10 cellular contexts compared by ENCODE assay signal in the genomic region with DNA sequence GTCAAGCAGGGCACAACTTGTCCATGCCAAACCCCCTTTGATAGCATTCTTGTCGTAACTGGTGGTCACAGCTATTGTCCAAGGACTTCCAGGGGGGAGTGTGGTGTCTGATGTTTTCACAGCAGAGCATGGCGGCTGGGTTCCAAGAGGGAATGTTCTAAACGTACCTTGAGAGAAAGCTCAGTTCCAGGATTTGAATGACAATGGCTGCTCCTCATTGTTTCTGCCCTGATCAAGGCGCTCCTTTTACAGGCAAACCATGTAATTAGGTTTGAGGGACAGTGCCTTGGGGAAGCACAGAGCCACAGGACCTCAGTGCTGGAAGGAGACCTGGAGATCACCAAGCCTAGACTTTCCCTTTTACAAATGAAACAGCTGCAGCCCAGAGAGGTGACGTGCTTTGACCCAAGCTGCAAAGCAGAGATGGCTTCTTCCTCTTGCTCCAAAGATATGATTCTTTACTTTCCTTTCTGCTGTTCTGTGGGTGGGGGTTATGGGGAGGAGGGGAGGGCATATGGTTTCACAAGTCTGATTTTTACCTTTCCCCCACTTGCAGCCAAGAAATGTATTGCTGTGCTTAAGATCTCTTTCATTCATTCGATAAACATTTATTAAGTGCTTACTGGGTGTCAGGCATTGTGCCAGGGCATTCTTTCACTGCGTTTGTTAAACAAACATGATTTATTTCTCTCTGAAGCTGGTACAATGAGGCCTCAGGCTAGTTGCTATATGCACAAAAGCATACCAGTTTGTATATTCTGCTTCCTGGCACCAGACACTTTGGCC.
A peak's percentile ranks its signal among the peaks of the same experiment; 100 is the strongest.
DNase-seq lines count a peak whose midpoint lies in the region; ATAC-seq and TF ChIP-seq lines count a peak whose summit lies in the region.
"Had no signal": no experiment of that assay in that cellular context is flagged by ENCODE, and none has a peak within 500 bp of the region (broad histone marks: within the 10 kb centered on the region; RNA-seq: fewer than 3 reads in every experiment).

No MANE protein-coding gene starts in this region.

- H3K27ac ChIP-seq in PC-9 (peak overlapping the region; percentile 25; the same call in 1 of the 2 replicates), upper lobe of left lung (no peak overlapping the region)

- H3K4me3 ChIP-seq in PC-9 (no peak overlapping the region), foreskin fibroblast (ENCODE audit: low read depth in 1 of 2, low read length in 2 of 2) (no peak overlapping the region), upper lobe of left lung (no peak overlapping the region)

- ATAC-seq in upper lobe of left lung (ENCODE audit: low FRiP score in 2 of 2) (peak; percentile 12 to 17), HG03457 (IDR thresholded peaks at IDR 0.05; ENCODE audit: unreplicated experiment) (no peak)
- no peak for ATAC-seq in stimulated activated naive B cell treated with anti-CD40 and anti-IgM and Interleukin-4, amounts not matched to agents 10 μg/mL and 1 μg/mL and 100 μg/mL, for 72 hours (replicated peaks)

- peak; percentile 29 for DNase-seq in NCI-H1436 (lab: John Stamatoyannopoulos, UW)
- DNase-seq in NCI-H1436 treated with DMSO at 0.1 percent for 48 hours (lab: John Stamatoyannopoulos, UW) = no peak
- DNase-seq in PC-9 = peak; percentile 71 to 95
- DNase-seq in foreskin fibroblast = peak; percentile 60 to 84
- peak in 1 of 2 donors; percentile 58 for DNase-seq in upper lobe of left lung
- DNase-seq in stimulated activated naive B cell treated with anti-CD40 and anti-IgM and Interleukin-4, amounts not matched to agents 10 μg/mL and 1 μg/mL and 100 μg/mL, for 72 hours = no peak
- no peak for DNase-seq in GM13976 (ENCODE audit: low spot score)
- DNase-seq: 8988T, cortex of kidney had no signal

- TF ChIP-seq CTCF in PC-9 (conservative IDR thresholded peaks at IDR 0.05) = no peak
- TF ChIP-seq CTCF in foreskin fibroblast (IDR thresholded peaks at IDR 0.05; ENCODE audit: low read depth, low read length) = no peak
- TF ChIP-seq CTCF in upper lobe of left lung (IDR thresholded peaks at IDR 0.05) = no peak
- no peak for TF ChIP-seq CTCF in GM13976 (IDR thresholded peaks at IDR 0.05; ENCODE audit: borderline replicate concordance, control extremely low read depth, extremely low read depth, insufficient read depth, missing control alignments)

- intact Hi-C loops in PC-9 (cut with micrococcal nuclease; ENCODE audit: unreplicated experiment) = loop anchor here (1.0 kb wide), 2 partner anchors 28 to 55 kb away; no protein-coding TSS in a partner anchor

- H3K79me2 ChIP-seq in PC-9 (ENCODE audit: low read depth) = no peaks in the 10 kb centered on the region

- no peaks in the 10 kb centered on the region for H3K36me3 Mint-ChIP-seq in stimulated activated naive B cell treated with anti-CD40 and anti-IgM and Interleukin-4, amounts not matched to agents 10 μg/mL and 1 μg/mL and 100 μg/mL, for 72 hours

- H2AFZ ChIP-seq in PC-9 = no peak overlapping the region

- no peak overlapping the region for H3K27ac Mint-ChIP-seq in stimulated activated naive B cell treated with anti-CD40 and anti-IgM and Interleukin-4, amounts not matched to agents 10 μg/mL and 1 μg/mL and 100 μg/mL, for 72 hours

- 59 to 63% methylated on average over 7 of the region's 7 CpGs for WGBS in upper lobe of left lung, 2 donors

- in situ Hi-C loops in GM13976 (cut with MboI; ENCODE audit: low sequenced_read_pairs, unreplicated experiment) = no loop called here

- H3K4me1 ChIP-seq in PC-9 (replicated peaks; ENCODE audit: insufficient read depth) (peaks cover 61% of the 10 kb centered on the region), upper lobe of left lung (peaks cover 3 to 16% (median 15%) of the 10 kb centered on the region in 4 donors)

- H3K4me3 Mint-ChIP-seq in stimulated activated naive B cell treated with anti-CD40 and anti-IgM and Interleukin-4, amounts not matched to agents 10 μg/mL and 1 μg/mL and 100 μg/mL, for 72 hours = no peak overlapping the region

- H3K4me1 Mint-ChIP-seq in stimulated activated naive B cell treated with anti-CD40 and anti-IgM and Interleukin-4, amounts not matched to agents 10 μg/mL and 1 μg/mL and 100 μg/mL, for 72 hours = no peaks in the 10 kb centered on the region

- BruUV-seq in PC-9 (replicated peaks; lab: Mats Ljungman, UMichigan) = no TSS peak

- POLR2A ChIA-PET in PC-9 (lab: Charles Lee; ENCODE audit: unreplicated experiment) = interaction anchor here (0.7 kb wide), 2 partner anchors 207 to 420 kb away, joined by 4 to 6 read pairs; no protein-coding TSS in a partner anchor

- H3K9me3 ChIP-seq in PC-9 (ENCODE audit: insufficient read depth, low read depth) (no peaks in the 10 kb centered on the region), upper lobe of left lung (no peaks in the 10 kb centered on the region)

- H3K27me3 ChIP-seq in PC-9 (ENCODE audit: insufficient read depth, low read depth) (no peaks in the 10 kb centered on the region), upper lobe of left lung (no peaks in the 10 kb centered on the region)

- TF ChIP-seq POLR2A in upper lobe of left lung (IDR thresholded peaks at IDR 0.05) = no peak

- no peak for TF ChIP-seq EP300 in upper lobe of left lung (IDR thresholded peaks at IDR 0.05)

- no peaks in the 10 kb centered on the region for H3K27me3 Mint-ChIP-seq in stimulated activated naive B cell treated with anti-CD40 and anti-IgM and Interleukin-4, amounts not matched to agents 10 μg/mL and 1 μg/mL and 100 μg/mL, for 72 hours

- H3K4me2 ChIP-seq in PC-9 = peak overlapping the region; percentile 55

- no peaks in the 10 kb centered on the region for H3K9me2 ChIP-seq in PC-9 (ENCODE audit: insufficient read depth)

- H4K20me1 ChIP-seq in PC-9 (ENCODE audit: insufficient read depth) = no peaks in the 10 kb centered on the region

- CTCF ChIA-PET in PC-9 (lab: Charles Lee) = interaction anchor here (0.6 kb wide), 1 partner anchor 15 kb away, joined by 5 read pairs; no protein-coding TSS in a partner anchor

- no peaks in the 10 kb centered on the region for H3K9me3 Mint-ChIP-seq in stimulated activated naive B cell treated with anti-CD40 and anti-IgM and Interleukin-4, amounts not matched to agents 10 μg/mL and 1 μg/mL and 100 μg/mL, for 72 hours

- H3K36me3 ChIP-seq in PC-9 (ENCODE audit: low read depth) = no peaks in the 10 kb centered on the region
- no peaks in the 10 kb centered on the region for H3K36me3 ChIP-seq in upper lobe of left lung

- H3F3A ChIP-seq in PC-9 (ENCODE audit: insufficient read depth, low read depth) = peaks cover 28% of the 10 kb centered on the region; the same call in 1 of the 2 replicates

Comparison
In these comparisons a context has a peak if more than half of its experiments do, and no peak if none do; other contexts are left out.
1. DNase-seq: peak in NCI-H1436 (single experiment), PC-9 (2 of 2) and foreskin fibroblast (2 of 2); none in NCI-H1436 treated with DMSO at 0.1 percent for 48 hours (single experiment), stimulated activated naive B cell treated with anti-CD40 and anti-IgM and Interleukin-4, amounts not matched to agents 10 μg/mL and 1 μg/mL and 100 μg/mL, for 72 hours (single experiment) and GM13976 (single experiment).
2. ATAC-seq: peak in upper lobe of left lung (2 of 2); none in stimulated activated naive B cell treated with anti-CD40 and anti-IgM and Interleukin-4, amounts not matched to agents 10 μg/mL and 1 μg/mL and 100 μg/mL, for 72 hours (0 of 2) and HG03457 (single experiment).